8 cellular contexts compared by ENCODE assay signal in genomic region chr10:92849234-92849525, GRCh38. TPM values are rescaled to one million over a fixed set of nuclear protein-coding genes. Genes with fewer than 3 reads are reported as not detected.
DNase-seq lines count a peak whose midpoint lies in the region; ATAC-seq and TF ChIP-seq lines count a peak whose summit lies in the region.

No MANE protein-coding gene starts in this region.

- H3F3A ChIP-seq in neural cell (ENCODE audit: insufficient read depth, low read length, poor library complexity, severe bottlenecking), result no peaks in the 10 kb centered on the region

- no peak for TF ChIP-seq POLR2A in GM18505 (IDR thresholded peaks at IDR 0.05; ENCODE audit: borderline replicate concordance, extremely low read depth, insufficient read depth, insufficient read length)

- H3K4me3 ChIP-seq in Karpas-422 (ENCODE audit: low read length), result peak overlapping the region; percentile 81
- H3K4me3 ChIP-seq in coronary artery, result peak overlapping the region; percentile 96
- peak overlapping the region; percentile 97 for H3K4me3 ChIP-seq in neural cell (ENCODE audit: low read length)

- no peaks in the 10 kb centered on the region for H3K9me3 ChIP-seq in Karpas-422 (ENCODE audit: low read length)
- H3K9me3 ChIP-seq in neural cell (ENCODE audit: low read length), result no peaks in the 10 kb centered on the region

- H3K36me3 ChIP-seq in Karpas-422 (ENCODE audit: insufficient read depth, low read length) (no peaks in the 10 kb centered on the region), neural cell (ENCODE audit: insufficient read depth, low read length) (no peaks in the 10 kb centered on the region)

- TF ChIP-seq CTCF in coronary artery (IDR thresholded peaks at IDR 0.05), result no peak
- no peak for TF ChIP-seq CTCF in neural cell (IDR thresholded peaks at IDR 0.05; ENCODE audit: poor library complexity, severe bottlenecking)

- no peaks in the 10 kb centered on the region for H3K9me2 ChIP-seq in Karpas-422 (replicated peaks; ENCODE audit: insufficient read depth, low read length)
- no peaks in the 10 kb centered on the region for H3K9me2 ChIP-seq in neural cell (ENCODE audit: insufficient read depth, low read length)

- TF ChIP-seq EP300 in neural cell (conservative IDR thresholded peaks at IDR 0.05; ENCODE audit: poor library complexity, severe bottlenecking), result no peak

- no peak for TF ChIP-seq RAD21 in neural cell (conservative IDR thresholded peaks at IDR 0.05)

- H3K79me2 ChIP-seq in Karpas-422 (ENCODE audit: low read length) (peaks cover 4% of the 10 kb centered on the region; the same call in 1 of the 2 replicates), neural cell (replicated peaks; ENCODE audit: insufficient read depth, low read length) (peaks cover 26% of the 10 kb centered on the region)

- H4K20me1 ChIP-seq in Karpas-422 (ENCODE audit: insufficient read depth, low read depth, low read length), result no peaks in the 10 kb centered on the region
- H4K20me1 ChIP-seq in neural cell (ENCODE audit: insufficient read depth), result no peaks in the 10 kb centered on the region

- DNase-seq in Daoy (ENCODE audit: low read depth) (peak; percentile 15), Karpas-422 (no peak), coronary artery (ENCODE audit: low spot score) (no peak), islet precursor cell (no peak)
- no peak for DNase-seq in stimulated activated CD4-positive, alpha-beta T cell treated with anti-CD3 and anti-CD28 coated beads, Interleukin-1b, Interleukin-23, amount 100 ng/mL, for 48 hours

- H3K4me1 ChIP-seq in Karpas-422 (ENCODE audit: low read length), result peaks cover 15% of the 10 kb centered on the region

- H3K9ac ChIP-seq in Karpas-422 (ENCODE audit: low read length) (peak overlapping the region; percentile 78), neural cell (ENCODE audit: low read length) (peak overlapping the region; percentile 85)

- no peak overlapping the region for H3K27ac ChIP-seq in Karpas-422 (ENCODE audit: low read length)
- H3K27ac ChIP-seq in coronary artery, result peak overlapping the region in 1 of 2 donors; percentile 86
- peak overlapping the region; percentile 72 for H3K27ac ChIP-seq in neural cell (ENCODE audit: low read length)

- H2AFZ ChIP-seq in Karpas-422 (ENCODE audit: low read length) (no peak overlapping the region), neural cell (ENCODE audit: low read depth, low read length) (peak overlapping the region; percentile 97)

- H3K4me2 ChIP-seq in Karpas-422 (ENCODE audit: low read depth, low read length, poor library complexity, severe bottlenecking), result peak overlapping the region; percentile 79
- peak overlapping the region; percentile 93 for H3K4me2 ChIP-seq in neural cell (ENCODE audit: low read length)

- no peak for ATAC-seq in GM18505 (IDR thresholded peaks at IDR 0.05; ENCODE audit: unreplicated experiment)
- ATAC-seq in HG02678 (IDR thresholded peaks at IDR 0.05; ENCODE audit: unreplicated experiment), result no peak

- H3K27me3 ChIP-seq in Karpas-422 (ENCODE audit: low read length) (no peaks in the 10 kb centered on the region), neural cell (ENCODE audit: insufficient read depth, low read depth, low read length) (no peaks in the 10 kb centered on the region)

TF ChIP-seq in neural cell, 6 proteins besides CTCF, POLR2A, EP300 and RAD21:
- TF ChIP-seq POLR2AphosphoS5 (IDR thresholded peaks at IDR 0.05) (no peak), SMC3 (conservative IDR thresholded peaks at IDR 0.05; ENCODE audit: poor library complexity) (no peak), EZH2 (IDR thresholded peaks at IDR 0.05; ENCODE audit: borderline replicate concordance, insufficient read depth, low read length, poor library complexity, severe bottlenecking) (no peak), TAF1 (IDR thresholded peaks at IDR 0.05; ENCODE audit: low read depth) (no peak), MXI1 (conservative IDR thresholded peaks at IDR 0.05; ENCODE audit: poor library complexity, severe bottlenecking) (no peak), REST (IDR thresholded peaks at IDR 0.05; ENCODE audit: borderline replicate concordance) (no peak)

RNA-seq across cellular contexts. Expression of gene EXOC6, which starts 0.9 kb away (rescaled TPM):
- 16.3 and 24.1 TPM in 2 replicates for total RNA-seq in Daoy (2014; rRNA removed; shearing (Covaris generic))
- total RNA-seq in Karpas-422 (2014; rRNA removed; shearing (Covaris generic); ENCODE audit: low replicate concordance), result 18.0 and 520 TPM in 2 replicates
- 26.3 and 26.7 TPM in 2 replicates for polyA plus RNA-seq in neural cell
- 59.6 and 69.1 TPM in 2 replicates for polyA minus RNA-seq in neural cell
